28 cellular contexts compared by ENCODE assay signal in the genomic region with DNA sequence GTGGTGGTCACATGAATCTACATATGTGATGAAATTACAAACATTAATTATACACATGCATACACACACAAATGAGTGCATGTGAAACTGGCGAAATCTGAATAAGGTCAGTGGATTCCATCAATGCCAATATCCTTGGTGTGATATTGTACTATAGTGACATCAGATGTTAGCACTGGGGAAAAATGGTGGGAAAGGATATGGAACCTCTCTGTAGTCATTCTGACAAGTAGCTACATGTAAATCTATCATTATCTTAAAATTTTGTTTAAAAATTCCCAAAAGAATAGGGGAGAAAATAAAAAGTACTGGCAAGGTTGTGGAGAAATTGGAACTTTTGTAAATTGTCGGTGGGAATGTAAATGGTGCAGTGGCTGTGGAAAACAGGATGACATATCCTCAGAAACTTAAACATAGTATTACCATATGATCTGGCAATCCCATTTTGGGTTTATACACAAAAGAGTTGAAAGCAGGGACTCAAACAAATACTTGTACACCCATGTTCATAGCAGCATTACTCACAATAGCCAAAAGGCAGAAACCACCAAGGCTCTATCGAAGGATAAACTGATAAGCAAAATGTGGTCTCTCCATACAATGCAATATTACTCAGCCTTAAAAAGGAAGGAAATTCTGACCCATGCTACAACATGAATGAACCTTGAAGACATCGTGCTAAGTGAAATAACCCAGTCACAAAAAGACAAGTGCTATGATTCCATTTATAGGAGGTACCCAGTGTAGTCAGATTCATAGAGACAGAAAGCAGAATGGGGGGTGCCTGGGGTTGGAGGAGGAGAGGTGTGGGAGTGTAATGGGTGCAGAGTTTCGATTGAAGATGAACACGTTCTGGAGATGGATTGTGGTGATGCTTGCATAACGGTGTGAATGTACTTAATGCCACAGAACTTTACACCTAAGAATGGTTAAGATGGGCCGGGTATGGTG. TPM values are rescaled to one million over a fixed set of nuclear protein-coding genes. Genes with fewer than 3 reads are reported as not detected.
DNase-seq lines count a peak whose midpoint lies in the region; ATAC-seq and TF ChIP-seq lines count a peak whose summit lies in the region.
"Had no signal": no experiment of that assay in that cellular context is flagged by ENCODE, and none has a peak within 500 bp of the region (broad histone marks: within the 10 kb centered on the region; RNA-seq: fewer than 3 reads in every experiment).

No MANE protein-coding gene starts in this region.

- H3K9me3 Mint-ChIP-seq in activated CD8-positive, alpha-beta T cell treated with anti-CD3 and anti-CD28 coated beads for 36 hours, result no peaks in the 10 kb centered on the region
- H3K9me3 Mint-ChIP-seq: natural killer cell treated with Interleukin-12 subunit alpha and Interleukin-12 subunit beta and Interleukin-15 and Interleukin-18, amount 100 ng/mL, for 72 hours had no signal

- ATAC-seq in activated CD8-positive, alpha-beta T cell treated with anti-CD3 and anti-CD28 coated beads for 36 hours, result peak; percentile 65
- ATAC-seq: K562; left cardiac atrium; mucosa of descending colon; natural killer cell treated with Interleukin-12 subunit alpha and Interleukin-12 subunit beta and Interleukin-15 and Interleukin-18, amount 100 ng/mL, for 72 hours; psoas muscle; sciatic nerve; upper lobe of right lung had no signal

- no peak for TF ChIP-seq CTCF in activated CD8-positive, alpha-beta T cell treated with anti-CD3 and anti-CD28 coated beads for 36 hours (IDR thresholded peaks at IDR 0.05)
- no peak for TF ChIP-seq CTCF in epithelial cell of esophagus (IDR thresholded peaks at IDR 0.05; ENCODE audit: insufficient read depth, low read depth, low read length, missing control alignments)
- TF ChIP-seq CTCF in brain microvascular endothelial cell (IDR thresholded peaks at IDR 0.05; ENCODE audit: low read depth, low read length, missing control alignments), result no peak
- no peak for TF ChIP-seq CTCF in colonic mucosa (IDR thresholded peaks at IDR 0.05)

- H3K9ac ChIP-seq in colonic mucosa (ENCODE audit: low read depth in 2 of 2, low read length in 2 of 2), result no peak overlapping the region
- H3K9ac ChIP-seq: BLaER1 had no signal

- H3K27me3 ChIP-seq in brain microvascular endothelial cell (replicated peaks) (no peaks in the 10 kb centered on the region), colonic mucosa (no peaks in the 10 kb centered on the region)
- H3K27me3 ChIP-seq: BLaER1, Peyer's patch, upper lobe of right lung had no signal

- peaks cover 3% of the 10 kb centered on the region for H3K4me1 Mint-ChIP-seq in activated CD8-positive, alpha-beta T cell treated with anti-CD3 and anti-CD28 coated beads for 36 hours (ENCODE audit: low read depth)

- H3K4me1 ChIP-seq in colonic mucosa, result no peaks in the 10 kb centered on the region
- H3K4me1 ChIP-seq: Peyer's patch, psoas muscle, upper lobe of right lung had no signal

- H3K27ac Mint-ChIP-seq in activated CD8-positive, alpha-beta T cell treated with anti-CD3 and anti-CD28 coated beads for 36 hours, result no peak overlapping the region
- H3K27ac Mint-ChIP-seq: natural killer cell treated with Interleukin-12 subunit alpha and Interleukin-12 subunit beta and Interleukin-15 and Interleukin-18, amount 100 ng/mL, for 72 hours had no signal

- POLR2A ChIA-PET in activated CD8-positive, alpha-beta T cell treated with anti-CD3 and anti-CD28 coated beads for 36 hours (lab: Charles Lee), result no interaction called here

- H3K36me3 ChIP-seq in brain microvascular endothelial cell (replicated peaks) (no peaks in the 10 kb centered on the region), colonic mucosa (no peaks in the 10 kb centered on the region)
- H3K36me3 ChIP-seq: BLaER1, Peyer's patch, upper lobe of right lung had no signal

- CTCF ChIA-PET in activated CD8-positive, alpha-beta T cell treated with anti-CD3 and anti-CD28 coated beads for 36 hours (lab: Charles Lee), result no interaction called here

- no peak overlapping the region for H3K27ac ChIP-seq in caudate nucleus (ENCODE audit: low read depth, low read length)
- no peak overlapping the region for H3K27ac ChIP-seq in brain microvascular endothelial cell
- H3K27ac ChIP-seq in colonic mucosa, result no peak overlapping the region
- H3K27ac ChIP-seq: BLaER1, Peyer's patch, psoas muscle, upper lobe of right lung had no signal

- DNase-seq in stimulated activated CD8-positive, alpha-beta memory T cell treated with anti-CD3 and anti-CD28 coated beads, Interleukin-7, amount 100 ng/mL, for 48 hours (ENCODE audit: extremely low read depth in 1 of 2, low read depth in 1 of 2), result peak; percentile 16 to 26
- no peak for DNase-seq in stimulated activated CD8-positive, alpha-beta memory T cell treated with anti-CD3 and anti-CD28 coated beads, Interleukin-4, amount 100 ng/mL, for 48 hours
- no peak for DNase-seq in activated CD8-positive, alpha-beta T cell treated with anti-CD3 and anti-CD28 coated beads for 36 hours
- DNase-seq in epithelial cell of esophagus (ENCODE audit: low read depth), result peak; percentile 59
- no peak for DNase-seq in caudate nucleus (lab: John Stamatoyannopoulos, UW)
- DNase-seq in brain microvascular endothelial cell, result no peak
- no peak for DNase-seq in colonic mucosa
- DNase-seq: activated CD4-positive, alpha-beta T cell treated with anti-CD3 and anti-CD28 coated beads for 1 hour; activated effector memory CD4-positive, alpha-beta T cell treated with Interleukin-2 at 50 U/mL for 16 hours; DMS153; H7; hypothalamus; left cardiac atrium; mucosa of descending colon; NCI-H1105; NCI-H2029; occipital lobe; Peyer's patch; psoas muscle; SHP77 treated with DMSO at 0.1 percent for 48 hours; stimulated activated naive CD4-positive, alpha-beta T cell; upper lobe of right lung had no signal

- H3K4me3 ChIP-seq in epithelial cell of esophagus (ENCODE audit: low read length) (no peak overlapping the region), brain microvascular endothelial cell (ENCODE audit: low read depth, low read length) (no peak overlapping the region), colonic mucosa (no peak overlapping the region)
- H3K4me3 ChIP-seq: BLaER1, K562, lung, mucosa of descending colon, Peyer's patch, psoas muscle, upper lobe of right lung had no signal

- no peak overlapping the region for H3K4me3 Mint-ChIP-seq in activated CD8-positive, alpha-beta T cell treated with anti-CD3 and anti-CD28 coated beads for 36 hours
- H3K4me3 Mint-ChIP-seq: natural killer cell treated with Interleukin-12 subunit alpha and Interleukin-12 subunit beta and Interleukin-15 and Interleukin-18, amount 100 ng/mL, for 72 hours had no signal

- intact Hi-C loops in activated CD8-positive, alpha-beta T cell treated with anti-CD3 and anti-CD28 coated beads for 36 hours (cut with micrococcal nuclease), result no loop called here
- intact Hi-C loops in colonic mucosa (cut with DNase I), result no loop called here

- in situ Hi-C loops in brain microvascular endothelial cell (cut with HindIII; ENCODE audit: low pct_ligation_motif_present, low sequenced_read_pairs), result no loop called here

- no peaks in the 10 kb centered on the region for H3K36me3 Mint-ChIP-seq in activated CD8-positive, alpha-beta T cell treated with anti-CD3 and anti-CD28 coated beads for 36 hours (ENCODE audit: low read depth)
- H3K36me3 Mint-ChIP-seq: natural killer cell treated with Interleukin-12 subunit alpha and Interleukin-12 subunit beta and Interleukin-15 and Interleukin-18, amount 100 ng/mL, for 72 hours had no signal

- no peaks in the 10 kb centered on the region for H3K9me3 ChIP-seq in colonic mucosa
- H3K9me3 ChIP-seq: mucosa of descending colon, Peyer's patch, psoas muscle, upper lobe of right lung had no signal

- H3K27me3 Mint-ChIP-seq in activated CD8-positive, alpha-beta T cell treated with anti-CD3 and anti-CD28 coated beads for 36 hours, result peaks cover 4% of the 10 kb centered on the region

RNA-seq across cellular contexts. Expression of a gene that starts 25.3 kb away (rescaled TPM):
- total RNA-seq in activated CD8-positive, alpha-beta T cell treated with anti-CD3 and anti-CD28 coated beads for 36 hours, result under 1 TPM; 0.34 to 0.59 TPM
- total RNA-seq in colonic mucosa, result 10 to 100 TPM in 1 of 2 donors, 1 to 10 TPM in 1; 7.2 to 20.4 TPM
- total RNA-seq: G401, H7 had no signal

Comparison
In these comparisons a context has a peak if more than half of its experiments do, and no peak if none do; other contexts are left out.
1. DNase-seq: peak in stimulated activated CD8-positive, alpha-beta memory T cell treated with anti-CD3 and anti-CD28 coated beads, Interleukin-7, amount 100 ng/mL, for 48 hours (2 of 2) and epithelial cell of esophagus (single experiment); none in stimulated activated CD8-positive, alpha-beta memory T cell treated with anti-CD3 and anti-CD28 coated beads, Interleukin-4, amount 100 ng/mL, for 48 hours (single experiment), activated CD8-positive, alpha-beta T cell treated with anti-CD3 and anti-CD28 coated beads for 36 hours (single experiment), caudate nucleus (0 of 61), brain microvascular endothelial cell (single experiment) and colonic mucosa (single experiment).
2. RNA of a gene that starts 25.3 kb away (total RNA-seq): 7.2 to 20.4 TPM in colonic mucosa; 0.34 to 0.59 TPM in activated CD8-positive, alpha-beta T cell treated with anti-CD3 and anti-CD28 coated beads for 36 hours; every median in the first group is over 4 times any median in the second.